Comparison of ENCODE assay signal across 8 cellular contexts in genomic region chr12:48716168-48716492, GRCh38. TPM values are rescaled to one million over a fixed set of nuclear protein-coding genes. Genes with fewer than 3 reads are reported as not detected.
DNase-seq lines count a peak whose midpoint lies in the region; ATAC-seq and TF ChIP-seq lines count a peak whose summit lies in the region.

No MANE protein-coding gene starts in this region.

- ATAC-seq in GM21526 (IDR thresholded peaks at IDR 0.05; ENCODE audit: low FRiP score, unreplicated experiment): peak; percentile 31
- no peak for ATAC-seq in gastroesophageal sphincter
- no peak for ATAC-seq in GM21786 (IDR thresholded peaks at IDR 0.05; ENCODE audit: unreplicated experiment)

- 0% methylated on average over 4 to 9 of the region's 17 CpGs for WGBS in gastroesophageal sphincter (ENCODE audit: low coverage in 1 of 2), 2 donors

- TF ChIP-seq POLR2A in gastroesophageal sphincter (IDR thresholded peaks at IDR 0.05) (no peak), erythroblast (IDR thresholded peaks at IDR 0.05; ENCODE audit: low read length) (no peak)

- peak overlapping the region; percentile 93 for H3K27ac ChIP-seq in SK-N-MC
- H3K27ac ChIP-seq in gastroesophageal sphincter: peak overlapping the region; percentile 80 to 97 (median 92)

- H3K36me3 ChIP-seq in SK-N-MC (ENCODE audit: insufficient read depth, low read length): peaks cover 34% of the 10 kb centered on the region
- H3K36me3 ChIP-seq in gastroesophageal sphincter: peaks cover 0 to 36% of the 10 kb centered on the region in 2 donors

- H3K9me3 ChIP-seq in SK-N-MC (ENCODE audit: low read depth, low read length) (peaks cover 1% of the 10 kb centered on the region; the same call in 1 of the 2 replicates), gastroesophageal sphincter (peaks cover 0 to 15% (median 0%) of the 10 kb centered on the region in 3 donors)

- H3K4me3 ChIP-seq in SK-N-MC (peak overlapping the region; percentile 89), gastroesophageal sphincter (peak overlapping the region; percentile 67 to 69), skeletal muscle cell (ENCODE audit: low read depth, low read length) (peak overlapping the region; percentile 79)

- H3K4me1 ChIP-seq in gastroesophageal sphincter: peaks cover 0 to 56% (median 10%) of the 10 kb centered on the region in 3 donors

- no peak for TF ChIP-seq CTCF in gastroesophageal sphincter (IDR thresholded peaks at IDR 0.05)

- no peak for TF ChIP-seq EP300 in gastroesophageal sphincter (IDR thresholded peaks at IDR 0.05)

- no peaks in the 10 kb centered on the region for H3K27me3 ChIP-seq in gastroesophageal sphincter

- peak overlapping the region; percentile 96 for H3K9ac ChIP-seq in SK-N-MC (ENCODE audit: insufficient read length)

- DNase-seq in SK-N-MC (ENCODE audit: low read depth, low spot score) (no peak), skeletal muscle cell (ENCODE audit: low read depth) (no peak), NCI-H187 treated with DMSO at 0.1 percent for 48 hours (lab: John Stamatoyannopoulos, UW) (no peak), erythroblast (lab: John Stamatoyannopoulos, UW) (no peak)
- no peak for DNase-seq in NK-92 treated with Interleukin-12 subunit alpha and Interleukin-12 subunit beta, amount 100 ng/mL, for 24 hours (lab: John Stamatoyannopoulos, UW)

RNA-seq across cellular contexts. Expression of gene CCNT1, which starts 0.4 kb away (rescaled TPM):
- total RNA-seq in gastroesophageal sphincter: 10 to 100 TPM; 17.9 to 40.3 (median 23.1) TPM

RNA-seq across cellular contexts. Expression of gene KANSL2, which starts 34.1 kb away (rescaled TPM):
- 10 to 100 TPM; 39.0 to 49.0 (median 43.7) TPM for total RNA-seq in gastroesophageal sphincter
